Comparison of ENCODE assay signal across 15 cellular contexts in genomic region chr5:56183507-56183906, GRCh38. TPM values are rescaled to one million over a fixed set of nuclear protein-coding genes. Genes with fewer than 3 reads are reported as not detected.
DNase-seq lines count a peak whose midpoint lies in the region; ATAC-seq and TF ChIP-seq lines count a peak whose summit lies in the region.
"Had no signal": no experiment of that assay in that cellular context is flagged by ENCODE, and none has a peak within 500 bp of the region (broad histone marks: within the 10 kb centered on the region; RNA-seq: fewer than 3 reads in every experiment).

No MANE protein-coding gene starts in this region.

- no peak overlapping the region for H3K4me3 ChIP-seq in dorsolateral prefrontal cortex
- no peak overlapping the region for H3K4me3 ChIP-seq in CD8-positive, alpha-beta T cell (ENCODE audit: low read depth, low read length)
- H3K4me3 ChIP-seq: BLaER1, esophagus squamous epithelium, skin epidermis had no signal

- no peak overlapping the region for H3K27ac Mint-ChIP-seq in activated T-cell treated with anti-CD3 and anti-CD28 coated beads, Interleukin-2, amount 50 U/mL, for 72 hours
- no peak overlapping the region for H3K27ac Mint-ChIP-seq in CD8-positive, alpha-beta T cell
- H3K27ac Mint-ChIP-seq: memory B cell had no signal

- H3K4me1 Mint-ChIP-seq in activated T-cell treated with anti-CD3 and anti-CD28 coated beads, Interleukin-2, amount 50 U/mL, for 72 hours (ENCODE audit: low read depth), result peaks cover 11% of the 10 kb centered on the region
- H3K4me1 Mint-ChIP-seq in CD8-positive, alpha-beta T cell (ENCODE audit: low read depth), result no peaks in the 10 kb centered on the region
- H3K4me1 Mint-ChIP-seq: memory B cell had no signal

- no peak overlapping the region for H3K4me3 Mint-ChIP-seq in activated T-cell treated with anti-CD3 and anti-CD28 coated beads, Interleukin-2, amount 50 U/mL, for 72 hours
- no peak overlapping the region for H3K4me3 Mint-ChIP-seq in CD8-positive, alpha-beta T cell
- H3K4me3 Mint-ChIP-seq: memory B cell had no signal

- H3K27me3 ChIP-seq in dorsolateral prefrontal cortex, result no peaks in the 10 kb centered on the region
- H3K27me3 ChIP-seq in CD8-positive, alpha-beta T cell (ENCODE audit: insufficient read depth, low read length), result no peaks in the 10 kb centered on the region
- H3K27me3 ChIP-seq: BLaER1, esophagus squamous epithelium had no signal

- no peak overlapping the region for H3K27ac ChIP-seq in RWPE1
- no peak overlapping the region for H3K27ac ChIP-seq in dorsolateral prefrontal cortex
- no peak overlapping the region for H3K27ac ChIP-seq in CD8-positive, alpha-beta T cell (ENCODE audit: low read depth, low read length)
- H3K27ac ChIP-seq: BLaER1, esophagus squamous epithelium, skin epidermis had no signal

- H3K27me3 Mint-ChIP-seq in activated T-cell treated with anti-CD3 and anti-CD28 coated beads, Interleukin-2, amount 50 U/mL, for 72 hours (ENCODE audit: low read depth), result no peaks in the 10 kb centered on the region
- H3K27me3 Mint-ChIP-seq in CD8-positive, alpha-beta T cell (ENCODE audit: low read depth), result no peaks in the 10 kb centered on the region

- intact Hi-C loops in dorsolateral prefrontal cortex (cut with DNase I), result no loop called here
- intact Hi-C loops in CD8-positive, alpha-beta T cell (cut with DNase I, micrococcal nuclease), result no loop called here

- no peaks in the 10 kb centered on the region for H3K36me3 ChIP-seq in CD8-positive, alpha-beta T cell (ENCODE audit: insufficient read depth, low read length)
- H3K36me3 ChIP-seq: BLaER1, esophagus squamous epithelium had no signal

- no peak for DNase-seq in activated T-cell treated with anti-CD3 and anti-CD28 coated beads, Interleukin-2, amount 50 U/mL, for 72 hours
- DNase-seq in activated T-cell treated with anti-CD3 and anti-CD28 coated beads, Interleukin-2, amount 50 U/mL, for 1 hour, result no peak
- DNase-seq in RWPE1 (ENCODE audit: low spot score) (peak; percentile 56), fibroblast of peridontal ligament (ENCODE audit: extremely low read depth) (peak; percentile 77), stromal cell of bone marrow (ENCODE audit: low read depth) (peak; percentile 77), dorsolateral prefrontal cortex (no peak), cortex of kidney (lab: John Stamatoyannopoulos, UW) (no peak)
- DNase-seq in CD8-positive, alpha-beta T cell, result no peak
- DNase-seq: activated gamma-delta T cell; esophagus squamous epithelium; NCI-H526 treated with DMSO at 0.1 percent for 48 hours; stimulated activated naive CD4-positive, alpha-beta T cell had no signal

- no peaks in the 10 kb centered on the region for H3K9me3 Mint-ChIP-seq in activated T-cell treated with anti-CD3 and anti-CD28 coated beads, Interleukin-2, amount 50 U/mL, for 72 hours
- no peaks in the 10 kb centered on the region for H3K9me3 Mint-ChIP-seq in CD8-positive, alpha-beta T cell
- H3K9me3 Mint-ChIP-seq: memory B cell had no signal

- ATAC-seq in activated T-cell treated with anti-CD3 and anti-CD28 coated beads, Interleukin-2, amount 50 U/mL, for 72 hours (replicated peaks in 1 of 2), result peak; percentile 36 to 44
- ATAC-seq in CD8-positive, alpha-beta T cell, result no peak

- CTCF ChIA-PET in RWPE1 (lab: Yijun Ruan, JAX), result no interaction called here
- CTCF ChIA-PET in CD8-positive, alpha-beta T cell (lab: Charles Lee), result no interaction called here

- POLR2A ChIA-PET in RWPE1 (lab: Yijun Ruan, JAX; ENCODE audit: low non-redundant PET), result no interaction called here
- POLR2A ChIA-PET in CD8-positive, alpha-beta T cell (lab: Charles Lee), result no interaction called here

- TF ChIP-seq CTCF in RWPE1 (conservative IDR thresholded peaks at IDR 0.05; ENCODE audit: low read depth), result no peak
- no peak for TF ChIP-seq CTCF in dorsolateral prefrontal cortex (IDR thresholded peaks at IDR 0.05 in 54 of 56, conservative IDR thresholded peaks at IDR 0.05 in 2 of 56; ENCODE audit: low read depth in 1 of 56, partially characterized antibody in 56 of 56)
- no peak for TF ChIP-seq CTCF in CD8-positive, alpha-beta T cell (IDR thresholded peaks at IDR 0.05)

- H3K36me3 Mint-ChIP-seq in activated T-cell treated with anti-CD3 and anti-CD28 coated beads, Interleukin-2, amount 50 U/mL, for 72 hours (ENCODE audit: insufficient read depth in 2 of 2), result no peaks in the 10 kb centered on the region
- no peaks in the 10 kb centered on the region for H3K36me3 Mint-ChIP-seq in CD8-positive, alpha-beta T cell
- H3K36me3 Mint-ChIP-seq: memory B cell had no signal

- no peaks in the 10 kb centered on the region for H3K4me1 ChIP-seq in CD8-positive, alpha-beta T cell (ENCODE audit: insufficient read depth, low read length)
- H3K4me1 ChIP-seq: BLaER1 had no signal

- no peaks in the 10 kb centered on the region for H3K9me3 ChIP-seq in CD8-positive, alpha-beta T cell (ENCODE audit: low read length)
- H3K9me3 ChIP-seq: BLaER1, esophagus squamous epithelium had no signal

RNA-seq across cellular contexts. Expression of gene ANKRD55, which starts 49.6 kb away (rescaled TPM):
- total RNA-seq in activated T-cell treated with anti-CD3 and anti-CD28 coated beads, Interleukin-2, amount 50 U/mL, for 72 hours, result 1 to 10 TPM in 1 of 2 donors, under 1 TPM in 1; 0.74 to 3.4 TPM
- total RNA-seq in dorsolateral prefrontal cortex, result 10 to 100 TPM in 6 of 120 experiments, 1 to 10 TPM in 110, under 1 TPM in 4; 0.59 to 12.0 (median 4.0) TPM
- total RNA-seq in CD8-positive, alpha-beta T cell, result not detected

Comparison
In these comparisons a context has a peak if more than half of its experiments do, and no peak if none do; other contexts are left out.
1. DNase-seq: peak in RWPE1 (single experiment), fibroblast of peridontal ligament (single experiment) and stromal cell of bone marrow (single experiment); none in activated T-cell treated with anti-CD3 and anti-CD28 coated beads, Interleukin-2, amount 50 U/mL, for 72 hours (0 of 2), activated T-cell treated with anti-CD3 and anti-CD28 coated beads, Interleukin-2, amount 50 U/mL, for 1 hour (single experiment), dorsolateral prefrontal cortex (0 of 10), cortex of kidney (single experiment) and CD8-positive, alpha-beta T cell (0 of 7).